ENCODE assay signal across 26 cellular contexts in the genomic region with DNA sequence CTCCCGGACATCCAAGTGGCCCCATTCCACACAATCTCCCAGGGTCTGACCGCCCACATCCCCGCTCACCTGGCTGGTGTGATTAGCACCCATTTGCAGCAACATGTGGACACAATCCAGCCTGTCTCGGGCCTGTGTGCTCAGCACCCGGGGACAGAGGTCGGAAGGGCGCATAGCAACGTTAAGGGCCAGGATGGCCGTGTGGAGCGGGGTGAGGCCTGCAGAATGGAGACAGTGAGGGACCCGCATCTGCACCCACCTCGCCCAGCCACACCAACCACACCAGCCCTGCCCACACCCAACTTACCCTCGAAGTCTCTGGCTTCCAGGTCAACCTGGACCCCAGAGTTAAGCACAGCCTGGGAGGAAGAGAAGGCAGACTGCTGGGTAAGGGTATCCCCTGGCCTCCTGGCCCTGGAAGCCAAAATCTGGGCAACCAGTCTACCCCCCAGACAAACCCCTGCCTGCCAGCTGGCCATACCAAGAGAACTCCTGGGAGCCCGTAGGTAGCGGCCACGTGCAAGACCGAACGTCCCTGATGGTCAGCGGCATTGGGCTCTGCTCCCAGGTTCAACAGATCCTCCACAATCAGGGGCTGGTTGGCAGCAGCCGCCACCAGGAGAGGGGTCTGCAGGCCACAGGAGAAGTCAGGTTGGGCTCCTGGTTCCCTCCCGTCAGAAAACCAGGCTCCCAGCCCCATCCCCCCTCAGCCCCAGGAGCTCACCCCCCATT. TPM values are rescaled to one million over a fixed set of nuclear protein-coding genes. Genes with fewer than 3 reads are reported as not detected.
DNase-seq lines count a peak whose midpoint lies in the region; ATAC-seq, FAIRE-seq and TF ChIP-seq lines count a peak whose summit lies in the region.
"Had no signal": no experiment of that assay in that cellular context is flagged by ENCODE, and none has a peak within 500 bp of the region (broad histone marks: within the 10 kb centered on the region; RNA-seq: fewer than 3 reads in every experiment).

No MANE protein-coding gene starts in this region.

- no peaks in the 10 kb centered on the region for H3K9me1 ChIP-seq in K562 (ENCODE audit: control insufficient read depth, insufficient read depth, low read length)

- no peak overlapping the region for H4K91ac ChIP-seq in trophoblast cell (ENCODE audit: low read depth, low read length)

- POLR2A ChIA-PET in activated CD4-positive, alpha-beta T cell treated with anti-CD3 and anti-CD28 coated beads for 36 hours (lab: Charles Lee) = no interaction called here
- POLR2A ChIA-PET in K562 (lab: Yijun Ruan, JAX) = interaction anchor here (0.6 to 1.4 kb wide), 2 partner anchors 16 to 385 kb away, joined by 3 to 5 read pairs; no protein-coding TSS in a partner anchor

- H3K4ac ChIP-seq in trophoblast cell (ENCODE audit: low read depth, low read length) = no peak overlapping the region

- TF ChIP-seq EP300 in K562 (IDR thresholded peaks at IDR 0.05; ENCODE audit: low read length) = no peak

- H3K4me3 Mint-ChIP-seq in activated CD4-positive, alpha-beta T cell treated with anti-CD3 and anti-CD28 coated beads for 36 hours = peak overlapping the region; percentile 75

- intact Hi-C loops in activated CD4-positive, alpha-beta T cell treated with anti-CD3 and anti-CD28 coated beads for 36 hours (cut with DNase I, micrococcal nuclease) = no loop called here
- intact Hi-C loops in K562 (cut with micrococcal nuclease) = no loop called here

- H3K4me1 Mint-ChIP-seq in activated CD4-positive, alpha-beta T cell treated with anti-CD3 and anti-CD28 coated beads for 36 hours = peaks cover 42% of the 10 kb centered on the region

- H3K9me3 ChIP-seq in Karpas-422 (ENCODE audit: low read length) (no peaks in the 10 kb centered on the region), K562 (replicated peaks; ENCODE audit: control insufficient read depth, insufficient read depth, low read depth, low read length) (no peaks in the 10 kb centered on the region), trophoblast cell (ENCODE audit: insufficient read depth, low read depth, low read length) (no peaks in the 10 kb centered on the region)
- H3K9me3 ChIP-seq: heart left ventricle, thoracic aorta had no signal

- H3K36me3 Mint-ChIP-seq in activated CD4-positive, alpha-beta T cell treated with anti-CD3 and anti-CD28 coated beads for 36 hours (ENCODE audit: low read depth) = peaks cover 66% of the 10 kb centered on the region

- TF ChIP-seq RAD21 in K562 (CRISPR knock-in tag; conservative IDR thresholded peaks at IDR 0.05 in 1 of 2, IDR thresholded peaks at IDR 0.05 in 1 of 2) = no peak

- H2BK12ac ChIP-seq in trophoblast cell (ENCODE audit: low read length) = no peak overlapping the region

- H3K9me2 ChIP-seq in Karpas-422 (replicated peaks; ENCODE audit: insufficient read depth, low read length) = no peaks in the 10 kb centered on the region

- no peak overlapping the region for H2BK120ac ChIP-seq in trophoblast cell (ENCODE audit: insufficient read depth, low read length, poor library complexity)

- in situ Hi-C loops in K562 (cut with MboI) = no loop called here

- H3K36me3 ChIP-seq in Karpas-422 (ENCODE audit: insufficient read depth, low read length) = peaks cover 5% of the 10 kb centered on the region; the same call in 1 of the 2 replicates
- H3K36me3 ChIP-seq in K562 (ENCODE audit: control insufficient read depth, insufficient read depth, low read length) = peaks cover 39% of the 10 kb centered on the region; the same call in 2 of the 3 replicates
- peaks cover 30 to 46% of the 10 kb centered on the region in 2 experiments for H3K36me3 ChIP-seq in trophoblast cell (ENCODE audit: control insufficient read depth in 1 of 2, insufficient read depth in 2 of 2, low read length in 2 of 2)

- no peak overlapping the region for H3K18ac ChIP-seq in trophoblast cell (ENCODE audit: low read length)

- H3K4me3 ChIP-seq in Karpas-422 (ENCODE audit: low read length) = no peak overlapping the region
- no peak overlapping the region for H3K4me3 ChIP-seq in K562
- H3K4me3 ChIP-seq in trophoblast cell (ENCODE audit: low read depth, low read length) = peak overlapping the region; percentile 10
- H3K4me3 ChIP-seq: heart left ventricle, SK-N-MC, thoracic aorta had no signal

- TF ChIP-seq POLR2A in K562 (conservative IDR thresholded peaks at IDR 0.05) = no peak

- H4K12ac ChIP-seq in trophoblast cell (ENCODE audit: low read depth, low read length) = no peak overlapping the region

- peaks cover 19% of the 10 kb centered on the region for H3K4me1 ChIP-seq in Karpas-422 (ENCODE audit: low read length)
- H3K4me1 ChIP-seq in K562 (replicated peaks in 1 of 2; ENCODE audit: control insufficient read depth in 2 of 2, insufficient read depth in 2 of 2, low read length in 2 of 2) = peaks cover 0 to 29% of the 10 kb centered on the region in 2 experiments; a peak in 2 of 5 replicates
- peaks cover 3 to 9% of the 10 kb centered on the region in 2 experiments for H3K4me1 ChIP-seq in trophoblast cell (ENCODE audit: control insufficient read depth in 1 of 2, insufficient read depth in 2 of 2, low read length in 2 of 2)

- no peak overlapping the region for H3K23ac ChIP-seq in trophoblast cell (ENCODE audit: low read length)

- H3K79me2 ChIP-seq in Karpas-422 (ENCODE audit: low read length) (peaks cover 21% of the 10 kb centered on the region), K562 (ENCODE audit: control insufficient read depth, insufficient read depth, low read length) (peaks cover 19% of the 10 kb centered on the region; the same call in 2 of the 3 replicates), trophoblast cell (ENCODE audit: control insufficient read depth, insufficient read depth, low read length, poor library complexity) (peaks cover 8% of the 10 kb centered on the region)

- BruUV-seq in K562 (replicated peaks; lab: Mats Ljungman, UMichigan) = no TSS peak

- H3K27ac ChIP-seq in Karpas-422 (ENCODE audit: low read length) (no peak overlapping the region), K562 (ENCODE audit: extremely low read depth, low read depth, low read length) (no peak overlapping the region), trophoblast cell (ENCODE audit: low read depth, low read length) (no peak overlapping the region)
- H3K27ac ChIP-seq: heart left ventricle, RWPE1, SK-N-MC, thoracic aorta had no signal

- H3K9me3 Mint-ChIP-seq in activated CD4-positive, alpha-beta T cell treated with anti-CD3 and anti-CD28 coated beads for 36 hours (ENCODE audit: low read depth) = no peaks in the 10 kb centered on the region

- DNase-seq in activated CD4-positive, alpha-beta T cell treated with anti-CD3 and anti-CD28 coated beads for 36 hours = no peak
- no peak for DNase-seq in activated CD4-positive, alpha-beta T cell treated with anti-CD3 and anti-CD28 coated beads, Interleukin-2, amount 50 U/mL, for 48 hours
- peak; percentile 34 for DNase-seq in Karpas-422
- DNase-seq in K562 (ENCODE audit: extremely low read depth in 1 of 4, low spot score in 3 of 4) = no peak
- DNase-seq in trophoblast cell = no peak
- DNase-seq in HUDEP-2 (lab: John Stamatoyannopoulos, UW; ENCODE audit: unreplicated experiment in 76 of 76) = no peak
- no peak for DNase-seq in NOMO-1 treated with dmso at 0.1 percent for 144 hours (lab: John Stamatoyannopoulos, UW; ENCODE audit: unreplicated experiment)
- DNase-seq: AML-193, COR-L47, DMS79 treated with DMSO at 0.1 percent for 48 hours, heart left ventricle, KG1, left cardiac atrium, mesenchymal stem cell, NCI-H146, NCI-H2171 treated with DMSO at 0.1 percent for 48 hours, NCI-H526 treated with DMSO at 0.1 percent for 48 hours had no signal

- H4K20me1 ChIP-seq in Karpas-422 (ENCODE audit: insufficient read depth, low read depth, low read length) = no peaks in the 10 kb centered on the region
- H4K20me1 ChIP-seq in K562 (replicated peaks; ENCODE audit: control insufficient read depth, insufficient read depth, low read length) = no peaks in the 10 kb centered on the region

- no peak overlapping the region for H3K4me2 ChIP-seq in Karpas-422 (ENCODE audit: low read depth, low read length, poor library complexity, severe bottlenecking)
- no peak overlapping the region for H3K4me2 ChIP-seq in K562 (ENCODE audit: insufficient read depth, low read length)
- no peak overlapping the region for H3K4me2 ChIP-seq in trophoblast cell (ENCODE audit: low read length)

- H3K9ac ChIP-seq in Karpas-422 (ENCODE audit: low read length) = no peak overlapping the region
- peak overlapping the region in 1 of 2 experiments; percentile 43; a peak in 2 of 4 replicates for H3K9ac ChIP-seq in K562 (ENCODE audit: insufficient read depth in 1 of 2, low read depth in 2 of 2, low read length in 2 of 2)
- H3K9ac ChIP-seq in trophoblast cell (ENCODE audit: low read length) = no peak overlapping the region

- H3K27ac Mint-ChIP-seq in activated CD4-positive, alpha-beta T cell treated with anti-CD3 and anti-CD28 coated beads for 36 hours = peak overlapping the region; percentile 59

- H3K14ac ChIP-seq in trophoblast cell (ENCODE audit: low read length) = no peak overlapping the region

- H4K8ac ChIP-seq in trophoblast cell (ENCODE audit: low read depth, low read length) = no peak overlapping the region

- no peak overlapping the region for H2BK5ac ChIP-seq in trophoblast cell (ENCODE audit: low read depth, low read length, poor library complexity)

- no peak overlapping the region for H2AK5ac ChIP-seq in trophoblast cell (ENCODE audit: low read length)

- no peak for ATAC-seq in activated CD4-positive, alpha-beta T cell treated with anti-CD3 and anti-CD28 coated beads for 36 hours
- ATAC-seq in K562 = no peak
- ATAC-seq in GM21367 (IDR thresholded peaks at IDR 0.05; ENCODE audit: unreplicated experiment) = no peak
- ATAC-seq: activated CD4-positive, CD25-positive, alpha-beta regulatory T cell treated with anti-CD3 and anti-CD28 coated beads, Interleukin-2, amount 50 U/mL, for 24 hours; HCT116; heart left ventricle; left cardiac atrium had no signal

- CTCF ChIA-PET in activated CD4-positive, alpha-beta T cell treated with anti-CD3 and anti-CD28 coated beads for 36 hours (lab: Charles Lee) = no interaction called here
- CTCF ChIA-PET in K562 (lab: Yijun Ruan, JAX; ENCODE audit: low intra/inter-chr PET ratio) = no interaction called here

- H3K27me3 Mint-ChIP-seq in activated CD4-positive, alpha-beta T cell treated with anti-CD3 and anti-CD28 coated beads for 36 hours = no peaks in the 10 kb centered on the region

- peaks cover 13% of the 10 kb centered on the region for H3K79me1 ChIP-seq in trophoblast cell (ENCODE audit: low read length)

- H3K27me3 ChIP-seq in Karpas-422 (ENCODE audit: low read length) (no peaks in the 10 kb centered on the region), K562 (ENCODE audit: control insufficient read depth in 2 of 2, insufficient read depth in 2 of 2, low read length in 2 of 2) (no peaks in the 10 kb centered on the region), trophoblast cell (ENCODE audit: insufficient read depth, low read length) (no peaks in the 10 kb centered on the region)
- H3K27me3 ChIP-seq: heart left ventricle had no signal

- no peak for FAIRE-seq in K562 (lab: Jason Lieb, UNC)
- FAIRE-seq: astrocyte had no signal

- 91% methylated on average over 16 of the region's 21 CpGs for WGBS in K562 (ENCODE audit: insufficient coverage, low coverage, missing lambda C conversion rate)
- no CpG with 5 or more reads among the region's 21 CpGs for WGBS in trophoblast cell (ENCODE audit: extremely low coverage, insufficient coverage, insufficient read length)

- TF ChIP-seq CTCF in K562 (IDR thresholded peaks at IDR 0.05 in 2 of 3, conservative IDR thresholded peaks at IDR 0.05 in 1 of 3; ENCODE audit: insufficient read depth in 2 of 3, low read depth in 1 of 3, low read length in 3 of 3) = no peak

- no peak overlapping the region for H2AFZ ChIP-seq in Karpas-422 (ENCODE audit: low read length)
- no peak overlapping the region for H2AFZ ChIP-seq in K562 (ENCODE audit: low read depth, low read length)
- H2AFZ ChIP-seq in trophoblast cell (ENCODE audit: insufficient read depth, low read length, poor library complexity) = no peak overlapping the region

RNA-seq across cellular contexts. Expression of a gene that starts 4.3 kb away (rescaled TPM):
- total RNA-seq in activated CD4-positive, alpha-beta T cell treated with anti-CD3 and anti-CD28 coated beads for 36 hours = 10 to 100 TPM; 60.1 TPM
- 7.2 and 17.1 TPM in 2 replicates for total RNA-seq in Karpas-422 (2014; rRNA removed; shearing (Covaris generic); ENCODE audit: low replicate concordance)
- total RNA-seq in K562 (2011; cell fraction: chromatin; rRNA removed; ENCODE audit: low replicate concordance) = 15.7 and 63.9 TPM in 2 replicates
- 48.6 and 61.0 TPM in 2 replicates for total RNA-seq in K562 (2011; cell fraction: nucleolus; rRNA removed)
- 27.9 and 29.7 TPM in 2 replicates for total RNA-seq in K562 (2011; cell fraction: nucleoplasm; rRNA removed)
- total RNA-seq in K562 (2014; rRNA removed) (8.9 and 12.9 TPM in 2 replicates), K562 (2014; rRNA removed; fragmentation: Illumina TruSeq; extraction: Trizol) (1.7 and 2.9 TPM in 2 replicates), K562 (2015; rRNA removed; fragmentation: Illumina TruSeq; extraction: Trizol) (6.6 and 7.1 TPM in 2 replicates), K562 (2021) (9.3 and 10.0 TPM in 2 replicates)
- polyA plus RNA-seq in K562 (2011; rRNA removed) (3.3 and 6.8 TPM in 2 replicates), K562 (2014; fragmentation: Illumina TruSeq; extraction: Trizol) (3.6 and 4.1 TPM in 2 replicates), K562 (2014; fragmentation: Nextera tagmentation; extraction: Ambion mirVana) (under 1 TPM; 0.65 to 0.92 TPM), K562 (2014; rRNA removed) (6.3 and 8.9 TPM in 2 replicates)
- 5.3 and 6.4 TPM in 2 replicates for polyA plus RNA-seq in K562 (2011; cell fraction: cytosol; rRNA removed)
- 43.9 and 60.1 TPM in 2 replicates for polyA plus RNA-seq in K562 (2011; cell fraction: nucleus; rRNA removed)
- 2.7 and 5.6 TPM in 2 replicates for polyA plus RNA-seq in K562 (2012)
- 3.2 and 6.3 TPM in 2 replicates for polyA minus RNA-seq in K562 (2011; rRNA and poly(A)+ RNA removed)
- 10.9 and 12.1 TPM in 2 replicates for polyA minus RNA-seq in K562 (2011; cell fraction: cytosol; rRNA and poly(A)+ RNA removed)
- 20.7 and 27.1 TPM in 2 replicates for polyA minus RNA-seq in K562 (2011; cell fraction: nucleus; rRNA and poly(A)+ RNA removed)
- 6.3 and 6.7 TPM in 2 replicates for polyA plus RNA-seq in trophoblast cell (2013)

RNA-seq across cellular contexts. Expression of a gene that starts 6.3 kb away (rescaled TPM):
- 10 to 100 TPM; 27.0 to 32.7 TPM for total RNA-seq in activated CD4-positive, alpha-beta T cell treated with anti-CD3 and anti-CD28 coated beads for 36 hours
- 12.2 and 18.8 TPM in 2 replicates for total RNA-seq in Karpas-422 (2014; rRNA removed; shearing (Covaris generic); ENCODE audit: low replicate concordance)
- total RNA-seq in K562 (2011; cell fraction: chromatin; rRNA removed; ENCODE audit: low replicate concordance) = 1.0 TPM in 1 of 2 replicates, not detected in the other
- 1.7 and 2.2 TPM in 2 replicates for total RNA-seq in K562 (2011; cell fraction: nucleolus; rRNA removed)
- total RNA-seq in K562 (2011; cell fraction: nucleoplasm; rRNA removed) = 0.81 and 2.4 TPM in 2 replicates
- not detected in 2 replicates for total RNA-seq in K562 (2014; rRNA removed)
- 0.29 TPM in 1 of 2 replicates, not detected in the other for total RNA-seq in K562 (2014; rRNA removed; fragmentation: Illumina TruSeq; extraction: Trizol)
- total RNA-seq in K562 (2015; rRNA removed; fragmentation: Illumina TruSeq; extraction: Trizol) = 0.65 and 0.94 TPM in 2 replicates
- total RNA-seq in K562 (2021) = 0.47 and 1.6 TPM in 2 replicates
- 1.3 and 1.9 TPM in 2 replicates for polyA plus RNA-seq in K562 (2011; rRNA removed)
- polyA plus RNA-seq in K562 (2011; cell fraction: cytosol; rRNA removed) = 1.4 and 17.5 TPM in 2 replicates
- 0.86 and 1.3 TPM in 2 replicates for polyA plus RNA-seq in K562 (2011; cell fraction: nucleus; rRNA removed)
- 1.2 and 1.6 TPM in 2 replicates for polyA plus RNA-seq in K562 (2012)
- polyA plus RNA-seq in K562 (2014; fragmentation: Illumina TruSeq; extraction: Trizol) = not detected in 2 replicates
- polyA plus RNA-seq in K562 (2014; fragmentation: Nextera tagmentation; extraction: Ambion mirVana) = 1 to 10 TPM in 1 of 2 experiments, under 1 TPM in 1; 0.95 to 1.0 TPM
- 1.1 and 1.9 TPM in 2 replicates for polyA plus RNA-seq in K562 (2014; rRNA removed)
- 1.7 TPM in 1 of 2 replicates, not detected in the other for polyA minus RNA-seq in K562 (2011; rRNA and poly(A)+ RNA removed)
- 1.8 TPM in 1 of 2 replicates, not detected in the other for polyA minus RNA-seq in K562 (2011; cell fraction: cytosol; rRNA and poly(A)+ RNA removed)
- not detected in 2 replicates for polyA minus RNA-seq in K562 (2011; cell fraction: nucleus; rRNA and poly(A)+ RNA removed)
- 0.94 and 1.1 TPM in 2 replicates for polyA plus RNA-seq in trophoblast cell (2013)
- total RNA-seq: A172 had no signal

RNA-seq across cellular contexts. Expression of a gene that starts 12.0 kb away (rescaled TPM):
- total RNA-seq in activated CD4-positive, alpha-beta T cell treated with anti-CD3 and anti-CD28 coated beads for 36 hours = not detected
- total RNA-seq in Karpas-422 (2014; rRNA removed; shearing (Covaris generic); ENCODE audit: low replicate concordance) = not detected in 2 replicates
- total RNA-seq in K562 (2011; cell fraction: chromatin; rRNA removed; ENCODE audit: low replicate concordance) = not detected in 2 replicates
- total RNA-seq in K562 (2011; cell fraction: nucleolus; rRNA removed) = 0.83 TPM in 1 of 2 replicates, not detected in the other
- total RNA-seq in K562 (2011; cell fraction: nucleoplasm; rRNA removed) = 1.2 TPM in 1 of 2 replicates, not detected in the other
- 0.86 and 2.0 TPM in 2 replicates for total RNA-seq in K562 (2014; rRNA removed)
- total RNA-seq in K562 (2014; rRNA removed; fragmentation: Illumina TruSeq; extraction: Trizol) = 1.1 and 1.2 TPM in 2 replicates
- total RNA-seq in K562 (2015; rRNA removed; fragmentation: Illumina TruSeq; extraction: Trizol) = 8.2 and 9.8 TPM in 2 replicates
- total RNA-seq in K562 (2021) = 2.7 and 2.9 TPM in 2 replicates
- 2.9 and 11.1 TPM in 2 replicates for polyA plus RNA-seq in K562 (2011; rRNA removed)
- polyA plus RNA-seq in K562 (2011; cell fraction: cytosol; rRNA removed) = 9.4 and 12.1 TPM in 2 replicates
- polyA plus RNA-seq in K562 (2011; cell fraction: nucleus; rRNA removed) = 1.6 and 7.6 TPM in 2 replicates
- polyA plus RNA-seq in K562 (2012) = 14.6 and 22.6 TPM in 2 replicates
- polyA plus RNA-seq in K562 (2014; fragmentation: Illumina TruSeq; extraction: Trizol) = 2.2 and 2.4 TPM in 2 replicates
- polyA plus RNA-seq in K562 (2014; fragmentation: Nextera tagmentation; extraction: Ambion mirVana) = 1 to 10 TPM in 1 of 2 experiments, under 1 TPM in 1; 0.72 to 1.6 TPM
- 3.4 and 8.1 TPM in 2 replicates for polyA plus RNA-seq in K562 (2014; rRNA removed)
- polyA minus RNA-seq in K562 (2011; rRNA and poly(A)+ RNA removed) = 0.87 and 2.1 TPM in 2 replicates
- 6.5 TPM in 1 of 2 replicates, not detected in the other for polyA minus RNA-seq in K562 (2011; cell fraction: cytosol; rRNA and poly(A)+ RNA removed)
- 1.6 TPM in 1 of 2 replicates, not detected in the other for polyA minus RNA-seq in K562 (2011; cell fraction: nucleus; rRNA and poly(A)+ RNA removed)
- 0.31 TPM in 1 of 2 replicates, not detected in the other for polyA plus RNA-seq in trophoblast cell (2013)
- total RNA-seq: A172, astrocyte had no signal

RNA-seq across cellular contexts. Expression of a gene that starts 27.7 kb away (rescaled TPM):
- 1 to 10 TPM; 2.3 to 3.0 TPM for total RNA-seq in activated CD4-positive, alpha-beta T cell treated with anti-CD3 and anti-CD28 coated beads for 36 hours
- total RNA-seq in Karpas-422 (2014; rRNA removed; shearing (Covaris generic); ENCODE audit: low replicate concordance) = 9.9 and 23.8 TPM in 2 replicates
- total RNA-seq in K562 (2011; cell fraction: chromatin; rRNA removed; ENCODE audit: low replicate concordance) = 3.3 and 19.3 TPM in 2 replicates
- 8.6 and 11.2 TPM in 2 replicates for total RNA-seq in K562 (2011; cell fraction: nucleolus; rRNA removed)
- 7.1 and 7.3 TPM in 2 replicates for total RNA-seq in K562 (2011; cell fraction: nucleoplasm; rRNA removed)
- total RNA-seq in K562 (2014; rRNA removed) = 5.8 and 9.0 TPM in 2 replicates
- 2.3 and 3.0 TPM in 2 replicates for total RNA-seq in K562 (2014; rRNA removed; fragmentation: Illumina TruSeq; extraction: Trizol)
- 1.4 and 3.3 TPM in 2 replicates for total RNA-seq in K562 (2015; rRNA removed; fragmentation: Illumina TruSeq; extraction: Trizol)
- total RNA-seq in K562 (2021) = 6.9 and 9.9 TPM in 2 replicates
- 4.7 and 8.9 TPM in 2 replicates for polyA plus RNA-seq in K562 (2011; rRNA removed)
- polyA plus RNA-seq in K562 (2011; cell fraction: cytosol; rRNA removed) = 6.1 and 8.3 TPM in 2 replicates
- polyA plus RNA-seq in K562 (2011; cell fraction: nucleus; rRNA removed) = 16.1 and 16.8 TPM in 2 replicates
- 8.7 and 13.6 TPM in 2 replicates for polyA plus RNA-seq in K562 (2012)
- polyA plus RNA-seq in K562 (2014; fragmentation: Illumina TruSeq; extraction: Trizol) = 6.6 and 7.8 TPM in 2 replicates
- under 1 TPM; 0.69 to 0.87 TPM for polyA plus RNA-seq in K562 (2014; fragmentation: Nextera tagmentation; extraction: Ambion mirVana)
- polyA plus RNA-seq in K562 (2014; rRNA removed) = 6.0 and 8.2 TPM in 2 replicates
- polyA minus RNA-seq in K562 (2011; rRNA and poly(A)+ RNA removed) = 1.1 and 1.4 TPM in 2 replicates
- polyA minus RNA-seq in K562 (2011; cell fraction: cytosol; rRNA and poly(A)+ RNA removed) = 2.1 and 4.9 TPM in 2 replicates
- 4.7 and 6.4 TPM in 2 replicates for polyA minus RNA-seq in K562 (2011; cell fraction: nucleus; rRNA and poly(A)+ RNA removed)
- polyA plus RNA-seq in trophoblast cell (2013) = 18.9 and 25.5 TPM in 2 replicates

RNA-seq across cellular contexts. Expression of a gene that starts 39.4 kb away (rescaled TPM):
- total RNA-seq in activated CD4-positive, alpha-beta T cell treated with anti-CD3 and anti-CD28 coated beads for 36 hours = under 1 TPM; 0.93 to 0.98 TPM
- total RNA-seq in Karpas-422 (2014; rRNA removed; shearing (Covaris generic); ENCODE audit: low replicate concordance) = 0.07 TPM in 1 of 2 replicates, not detected in the other
- 0.42 TPM in 1 of 2 replicates, not detected in the other for total RNA-seq in K562 (2011; cell fraction: chromatin; rRNA removed; ENCODE audit: low replicate concordance)
- 0.26 and 0.50 TPM in 2 replicates for total RNA-seq in K562 (2011; cell fraction: nucleolus; rRNA removed)
- 0.15 and 0.23 TPM in 2 replicates for total RNA-seq in K562 (2011; cell fraction: nucleoplasm; rRNA removed)
- not detected in 2 replicates for total RNA-seq in K562 (2014; rRNA removed)
- total RNA-seq in K562 (2014; rRNA removed; fragmentation: Illumina TruSeq; extraction: Trizol) = not detected in 2 replicates
- 0.04 and 0.07 TPM in 2 replicates for total RNA-seq in K562 (2015; rRNA removed; fragmentation: Illumina TruSeq; extraction: Trizol)
- 0.09 and 0.16 TPM in 2 replicates for total RNA-seq in K562 (2021)
- polyA plus RNA-seq in K562 (2011; rRNA removed) = 0.08 and 0.10 TPM in 2 replicates
- polyA plus RNA-seq in K562 (2011; cell fraction: cytosol; rRNA removed) = 0.07 and 0.13 TPM in 2 replicates
- 0.22 and 0.41 TPM in 2 replicates for polyA plus RNA-seq in K562 (2011; cell fraction: nucleus; rRNA removed)
- 0.05 and 0.11 TPM in 2 replicates for polyA plus RNA-seq in K562 (2012)
- 0.04 TPM in 1 of 2 replicates, not detected in the other for polyA plus RNA-seq in K562 (2014; fragmentation: Illumina TruSeq; extraction: Trizol)
- polyA plus RNA-seq in K562 (2014; fragmentation: Nextera tagmentation; extraction: Ambion mirVana) = under 1 TPM in 1 of 2 experiments, not detected in 1; 0.01 TPM
- polyA plus RNA-seq in K562 (2014; rRNA removed) = 0.11 and 0.12 TPM in 2 replicates
- 0.07 TPM in 1 of 2 replicates, not detected in the other for polyA minus RNA-seq in K562 (2011; rRNA and poly(A)+ RNA removed)
- not detected in 2 replicates for polyA minus RNA-seq in K562 (2011; cell fraction: cytosol; rRNA and poly(A)+ RNA removed)
- polyA minus RNA-seq in K562 (2011; cell fraction: nucleus; rRNA and poly(A)+ RNA removed) = 0.13 TPM in 1 of 2 replicates, not detected in the other
- 0.10 and 0.11 TPM in 2 replicates for polyA plus RNA-seq in trophoblast cell (2013)
- total RNA-seq: posterior vena cava had no signal
- polyA plus RNA-seq: heart left ventricle had no signal
